Comparison of ENCODE assay signal across 9 cellular contexts in the genomic region with DNA sequence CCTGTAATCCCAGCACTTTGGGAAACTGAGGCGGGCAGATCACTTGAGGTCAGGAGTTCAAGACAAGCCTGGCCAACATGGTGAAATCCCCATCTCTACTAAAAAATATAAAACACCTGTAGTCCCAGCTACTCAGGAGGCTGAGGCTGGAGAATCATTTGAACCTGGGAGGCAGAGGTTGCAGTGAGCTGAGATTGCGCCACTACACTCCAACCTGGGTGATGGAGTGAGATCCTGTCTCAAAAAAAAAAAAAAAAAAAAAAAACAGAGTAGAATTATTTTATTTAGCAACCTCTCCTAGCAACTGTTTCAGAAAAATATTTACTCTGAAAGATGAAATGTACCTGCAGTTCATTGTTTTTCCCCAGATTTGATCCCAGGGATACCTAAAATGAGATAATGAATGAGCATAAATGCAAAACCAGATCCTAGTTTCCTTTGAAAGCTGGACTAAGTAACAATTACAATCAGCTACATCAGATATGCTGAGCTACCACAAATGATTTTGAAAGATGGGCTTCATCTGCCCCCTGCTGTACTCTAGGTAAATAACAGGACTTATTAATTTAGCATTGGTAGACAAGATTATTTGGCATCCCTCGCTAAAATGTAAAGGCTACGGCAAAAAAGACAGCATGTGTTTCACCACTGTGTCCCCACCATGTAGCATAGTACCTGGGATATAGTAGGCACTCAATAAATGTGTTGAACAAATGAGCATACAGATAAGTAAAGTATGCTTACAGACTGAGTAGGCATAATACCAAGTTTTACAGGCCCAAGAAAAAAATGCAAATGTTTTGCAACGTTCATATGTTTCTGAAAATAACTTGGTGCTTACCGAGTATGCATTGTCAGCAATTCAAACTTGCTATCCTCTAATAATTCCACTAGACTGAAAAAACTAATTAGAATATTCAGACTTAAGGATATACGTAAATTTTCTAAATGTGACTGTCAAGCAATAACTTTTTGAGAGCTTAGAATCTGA.
DNase-seq lines count a peak whose midpoint lies in the region; ATAC-seq and TF ChIP-seq lines count a peak whose summit lies in the region.
"Had no signal": no experiment of that assay in that cellular context is flagged by ENCODE, and none has a peak within 500 bp of the region (broad histone marks: within the 10 kb centered on the region; RNA-seq: fewer than 3 reads in every experiment).

No MANE protein-coding gene starts in this region.

- peak; percentile 52 to 55 for ATAC-seq in activated T-cell treated with anti-CD3 and anti-CD28 coated beads, Interleukin-2, amount 50 U/mL, for 4 hours
- ATAC-seq in thoracic aorta (ENCODE audit: insufficient number of reproducible peaks, low FRiP score, low read depth): no peak

- no peaks in the 10 kb centered on the region for H3K36me3 Mint-ChIP-seq in activated T-cell treated with anti-CD3 and anti-CD28 coated beads, Interleukin-2, amount 50 U/mL, for 4 hours (ENCODE audit: insufficient read depth)
- H3K36me3 Mint-ChIP-seq in activated T-cell treated with anti-CD3 and anti-CD28 coated beads, Interleukin-2, amount 50 U/mL, for 24 hours (ENCODE audit: low read depth): no peaks in the 10 kb centered on the region

- H2AFZ ChIP-seq in Karpas-422 (ENCODE audit: low read length): peak overlapping the region; percentile 77
- no peak overlapping the region; the same call in 1 of the 2 replicates for H2AFZ ChIP-seq in OCI-LY7 (ENCODE audit: low read length)

- H4K20me1 ChIP-seq in Karpas-422 (ENCODE audit: insufficient read depth, low read depth, low read length): no peaks in the 10 kb centered on the region
- H4K20me1 ChIP-seq in OCI-LY7 (ENCODE audit: insufficient read depth, low read length): no peaks in the 10 kb centered on the region

- TF ChIP-seq CTCF in OCI-LY7 (conservative IDR thresholded peaks at IDR 0.05; ENCODE audit: low read length): peak; percentile 88
- peak; percentile 49 for TF ChIP-seq CTCF in kidney epithelial cell (IDR thresholded peaks at IDR 0.05; ENCODE audit: insufficient read depth, low read length, poor library complexity, severe bottlenecking)
- peak; percentile 66 for TF ChIP-seq CTCF in thoracic aorta (IDR thresholded peaks at IDR 0.05)

- H3K4me1 ChIP-seq in Karpas-422 (ENCODE audit: low read length) (peaks cover 37% of the 10 kb centered on the region), OCI-LY7 (ENCODE audit: insufficient read depth, low read length, poor library complexity, severe bottlenecking) (peaks cover 4% of the 10 kb centered on the region), thoracic aorta (ENCODE audit: control insufficient read depth in 1 of 2, low read depth in 2 of 2) (no peaks in the 10 kb centered on the region)

- no TSS peak for BruUV-seq in OCI-LY7 (replicated peaks; lab: Mats Ljungman, UMichigan)

- in situ Hi-C loops in T47D (cut with HindIII; ENCODE audit: low pct_unique_long_range_greater_than_20kb, low sequenced_read_pairs): no loop called here

- no peaks in the 10 kb centered on the region for H3K9me2 ChIP-seq in Karpas-422 (replicated peaks; ENCODE audit: insufficient read depth, low read length)
- no peaks in the 10 kb centered on the region for H3K9me2 ChIP-seq in OCI-LY7 (ENCODE audit: insufficient read depth, low read length)

- H3K4me2 ChIP-seq in Karpas-422 (ENCODE audit: low read depth, low read length, poor library complexity, severe bottlenecking) (peak overlapping the region; percentile 44), OCI-LY7 (ENCODE audit: low read length) (no peak overlapping the region)

- no peaks in the 10 kb centered on the region for H3K27me3 ChIP-seq in Karpas-422 (ENCODE audit: low read length)
- no peaks in the 10 kb centered on the region for H3K27me3 ChIP-seq in kidney epithelial cell (ENCODE audit: control insufficient read depth, insufficient read depth, low read length)
- no peaks in the 10 kb centered on the region for H3K27me3 ChIP-seq in thoracic aorta (replicated peaks; ENCODE audit: insufficient read depth)
- no peaks in the 10 kb centered on the region for H3K27me3 ChIP-seq in MG63

- DNase-seq in activated T-cell treated with anti-CD3 and anti-CD28 coated beads, Interleukin-2, amount 50 U/mL, for 4 hours: no peak
- no peak for DNase-seq in activated T-cell treated with anti-CD3 and anti-CD28 coated beads, Interleukin-2, amount 50 U/mL, for 24 hours
- peak; percentile 90 for DNase-seq in Karpas-422
- DNase-seq in OCI-LY7 (ENCODE audit: low spot score): peak; percentile 73
- DNase-seq in T47D (ENCODE audit: low read depth in 1 of 2, low spot score in 1 of 2): peak; percentile 17 to 81
- peak; percentile 50 for DNase-seq in kidney epithelial cell (ENCODE audit: low read depth)
- no peak for DNase-seq in thoracic aorta (ENCODE audit: low spot score)
- no peak for DNase-seq in MG63

- H3K27me3 Mint-ChIP-seq in activated T-cell treated with anti-CD3 and anti-CD28 coated beads, Interleukin-2, amount 50 U/mL, for 4 hours (ENCODE audit: low read depth): peaks cover 2% of the 10 kb centered on the region
- H3K27me3 Mint-ChIP-seq in activated T-cell treated with anti-CD3 and anti-CD28 coated beads, Interleukin-2, amount 50 U/mL, for 24 hours: no peaks in the 10 kb centered on the region
- H3K27me3 Mint-ChIP-seq: central memory CD8-positive, alpha-beta T cell had no signal

- no peak overlapping the region for H3K4me3 Mint-ChIP-seq in activated T-cell treated with anti-CD3 and anti-CD28 coated beads, Interleukin-2, amount 50 U/mL, for 4 hours
- H3K4me3 Mint-ChIP-seq in activated T-cell treated with anti-CD3 and anti-CD28 coated beads, Interleukin-2, amount 50 U/mL, for 24 hours: no peak overlapping the region
- H3K4me3 Mint-ChIP-seq: central memory CD8-positive, alpha-beta T cell had no signal

- POLR2A ChIA-PET in OCI-LY7 (lab: Charles Lee): interaction anchor here (0.7 kb wide), 4 partner anchors 62 to 567 kb away, joined by 5 to 10 read pairs (median 6); no protein-coding TSS in a partner anchor

- peak overlapping the region; percentile 14; the same call in 1 of the 2 replicates for H3K9ac ChIP-seq in Karpas-422 (ENCODE audit: low read length)

- no peaks in the 10 kb centered on the region for H3K36me3 ChIP-seq in Karpas-422 (ENCODE audit: insufficient read depth, low read length)
- no peaks in the 10 kb centered on the region for H3K36me3 ChIP-seq in OCI-LY7 (ENCODE audit: insufficient read depth, low read length)
- no peaks in the 10 kb centered on the region for H3K36me3 ChIP-seq in kidney epithelial cell (ENCODE audit: control insufficient read depth, insufficient read depth, low read length)
- no peaks in the 10 kb centered on the region for H3K36me3 ChIP-seq in thoracic aorta
- H3K36me3 ChIP-seq in MG63: no peaks in the 10 kb centered on the region

- H3K9me3 ChIP-seq in Karpas-422 (ENCODE audit: low read length) (no peaks in the 10 kb centered on the region), OCI-LY7 (ENCODE audit: low read length) (no peaks in the 10 kb centered on the region), thoracic aorta (no peaks in the 10 kb centered on the region), MG63 (no peaks in the 10 kb centered on the region)

- no peaks in the 10 kb centered on the region for H3K9me3 Mint-ChIP-seq in activated T-cell treated with anti-CD3 and anti-CD28 coated beads, Interleukin-2, amount 50 U/mL, for 4 hours
- H3K9me3 Mint-ChIP-seq in activated T-cell treated with anti-CD3 and anti-CD28 coated beads, Interleukin-2, amount 50 U/mL, for 24 hours: no peaks in the 10 kb centered on the region
- H3K9me3 Mint-ChIP-seq: central memory CD8-positive, alpha-beta T cell had no signal

- intact Hi-C loops in OCI-LY7 (cut with micrococcal nuclease; ENCODE audit: unreplicated experiment): loop anchor here (1.0 to 5.0 kb wide), 6 partner anchors 112 to 877 kb away; no protein-coding TSS in a partner anchor

- CTCF ChIA-PET in OCI-LY7 (lab: Charles Lee; ENCODE audit: unreplicated experiment): interaction anchor here (0.6 to 1.0 kb wide), 2 partner anchors 233 to 249 kb away, joined by 3 read pairs; no protein-coding TSS in a partner anchor

- no peaks in the 10 kb centered on the region for H3K79me2 ChIP-seq in Karpas-422 (ENCODE audit: low read length)
- H3K79me2 ChIP-seq in OCI-LY7 (ENCODE audit: insufficient read depth, low read depth, low read length): no peaks in the 10 kb centered on the region

- H3K4me1 Mint-ChIP-seq in activated T-cell treated with anti-CD3 and anti-CD28 coated beads, Interleukin-2, amount 50 U/mL, for 4 hours (ENCODE audit: low read depth): no peaks in the 10 kb centered on the region
- peaks cover 7% of the 10 kb centered on the region for H3K4me1 Mint-ChIP-seq in activated T-cell treated with anti-CD3 and anti-CD28 coated beads, Interleukin-2, amount 50 U/mL, for 24 hours (ENCODE audit: low read depth)
- H3K4me1 Mint-ChIP-seq: central memory CD8-positive, alpha-beta T cell had no signal

- H3K27ac ChIP-seq in Karpas-422 (ENCODE audit: low read length) (no peak overlapping the region), OCI-LY7 (ENCODE audit: low read depth, low read length, poor library complexity, severe bottlenecking) (no peak overlapping the region), thoracic aorta (no peak overlapping the region)

- no peak overlapping the region for H3K27ac Mint-ChIP-seq in activated T-cell treated with anti-CD3 and anti-CD28 coated beads, Interleukin-2, amount 50 U/mL, for 24 hours

- 0 out of 2 replicates have a peak overlapping the region, but pooled peaks have one; percentile 5 for H3K4me3 ChIP-seq in Karpas-422 (ENCODE audit: low read length)
- no peak overlapping the region for H3K4me3 ChIP-seq in OCI-LY7 (ENCODE audit: low read depth, low read length, poor library complexity, severe bottlenecking)
- no peak overlapping the region for H3K4me3 ChIP-seq in kidney epithelial cell (ENCODE audit: low read depth, low read length)
- no peak overlapping the region for H3K4me3 ChIP-seq in thoracic aorta
- H3K4me3 ChIP-seq in MG63: no peak overlapping the region

Comparison
In these comparisons a context has a peak if more than half of its experiments do, and no peak if none do; other contexts are left out.
1. DNase-seq: peak in Karpas-422 (single experiment), OCI-LY7 (single experiment), T47D (2 of 2) and kidney epithelial cell (single experiment); none in activated T-cell treated with anti-CD3 and anti-CD28 coated beads, Interleukin-2, amount 50 U/mL, for 4 hours (single experiment), activated T-cell treated with anti-CD3 and anti-CD28 coated beads, Interleukin-2, amount 50 U/mL, for 24 hours (single experiment), thoracic aorta (single experiment) and MG63 (single experiment).
2. Peak in every context shown above with its lines, with median percentiles within 50 percentile points of each other: CTCF ChIP-seq.